In genomic region chr5:137660349-137660817, GRCh38 we compare ENCODE assay signal across 8 cellular contexts.
DNase-seq lines count a peak whose midpoint lies in the region; ATAC-seq and TF ChIP-seq lines count a peak whose summit lies in the region.

No MANE protein-coding gene starts in this region.

- no peak overlapping the region for H3K4me3 ChIP-seq in BJ (ENCODE audit: low read depth, low read length)
- no peak overlapping the region for H3K4me3 ChIP-seq in lung

- H3K4me1 ChIP-seq in lung (ENCODE audit: control insufficient read depth in 2 of 2, insufficient read depth in 2 of 2, low read length in 2 of 2) = no peaks in the 10 kb centered on the region

- H3K9me3 ChIP-seq in lung (ENCODE audit: control insufficient read depth in 2 of 2, insufficient read depth in 1 of 2, low read length in 1 of 2) = no peaks in the 10 kb centered on the region

- TF ChIP-seq CTCF in BJ (IDR thresholded peaks at IDR 0.05; ENCODE audit: insufficient read depth, low read depth, low read length) = peak; percentile 85
- TF ChIP-seq CTCF in lung (IDR thresholded peaks at IDR 0.05; ENCODE audit: control extremely low read depth, extremely low read depth) = peak; percentile 73

- H3K36me3 ChIP-seq in BJ (ENCODE audit: control insufficient read depth, insufficient read depth, low read length) = no peaks in the 10 kb centered on the region
- H3K36me3 ChIP-seq in lung (ENCODE audit: control insufficient read depth in 2 of 2, insufficient read depth in 2 of 2, low read length in 2 of 2) = peaks cover 2 to 5% of the 10 kb centered on the region in 2 donors

- WGBS in lung, 2 donors = 8 to 18% methylated on average over 6 of the region's 6 CpGs

- DNase-seq in BJ (ENCODE audit: low read depth) (peak; percentile 16), GM19238 (ENCODE audit: insufficient read length, low spot score) (peak; percentile 41), NCI-H460 (ENCODE audit: extremely low read depth, low read depth) (peak; percentile 64), dermis microvascular lymphatic vessel endothelial cell (ENCODE audit: low read depth in 2 of 2) (peak; percentile 83 to 88), lung (ENCODE audit: low spot score) (peak; percentile 65)
- peak; percentile 40 to 75 for DNase-seq in activated CD4-positive, alpha-beta T cell treated with anti-CD3 and anti-CD28 coated beads, Interleukin-2, amount 50 U/mL, for 24 hours (ENCODE audit: low read depth in 1 of 2, low spot score in 1 of 2)
- peak; percentile 50 for DNase-seq in stimulated activated CD8-positive, alpha-beta memory T cell treated with anti-CD3 and anti-CD28 coated beads, Interleukin-15, amount 100 ng/mL, for 1 hour (ENCODE audit: low read depth)

- CTCF ChIA-PET in BJ (lab: Yijun Ruan, JAX) = interaction anchor here (0.7 to 10.2 kb wide), 36 partner anchors 10 to 340 kb away, joined by 3 to 247 read pairs (median 5); partner anchors contain the start of genes HNRNPA0 and KLHL3

- POLR2A ChIA-PET in BJ (lab: Charles Lee) = no interaction called here

- H3K27ac ChIP-seq in lung (ENCODE audit: low read depth in 1 of 2, low read length in 1 of 2) = no peak overlapping the region

- ATAC-seq in HG03378 (IDR thresholded peaks at IDR 0.05; ENCODE audit: unreplicated experiment) (peak; percentile 91), lung (ENCODE audit: insufficient read depth, low FRiP score) (peak; percentile 75)

- H3K27me3 ChIP-seq in BJ (ENCODE audit: control insufficient read depth, insufficient read depth, low read length) = no peaks in the 10 kb centered on the region
- no peaks in the 10 kb centered on the region for H3K27me3 ChIP-seq in lung (ENCODE audit: control insufficient read depth, insufficient read depth)

Comparison
In these comparisons a context has a peak if more than half of its experiments do, and no peak if none do; other contexts are left out.
1. DNase-seq: peak in every context shown above with its lines; median percentile 86 in dermis microvascular lymphatic vessel endothelial cell; 65 in lung; 64 in NCI-H460; 58 in activated CD4-positive, alpha-beta T cell treated with anti-CD3 and anti-CD28 coated beads, Interleukin-2, amount 50 U/mL, for 24 hours; 50 in stimulated activated CD8-positive, alpha-beta memory T cell treated with anti-CD3 and anti-CD28 coated beads, Interleukin-15, amount 100 ng/mL, for 1 hour; 41 in GM19238; 16 in BJ.